19 cellular contexts compared by ENCODE assay signal in the genomic region with DNA sequence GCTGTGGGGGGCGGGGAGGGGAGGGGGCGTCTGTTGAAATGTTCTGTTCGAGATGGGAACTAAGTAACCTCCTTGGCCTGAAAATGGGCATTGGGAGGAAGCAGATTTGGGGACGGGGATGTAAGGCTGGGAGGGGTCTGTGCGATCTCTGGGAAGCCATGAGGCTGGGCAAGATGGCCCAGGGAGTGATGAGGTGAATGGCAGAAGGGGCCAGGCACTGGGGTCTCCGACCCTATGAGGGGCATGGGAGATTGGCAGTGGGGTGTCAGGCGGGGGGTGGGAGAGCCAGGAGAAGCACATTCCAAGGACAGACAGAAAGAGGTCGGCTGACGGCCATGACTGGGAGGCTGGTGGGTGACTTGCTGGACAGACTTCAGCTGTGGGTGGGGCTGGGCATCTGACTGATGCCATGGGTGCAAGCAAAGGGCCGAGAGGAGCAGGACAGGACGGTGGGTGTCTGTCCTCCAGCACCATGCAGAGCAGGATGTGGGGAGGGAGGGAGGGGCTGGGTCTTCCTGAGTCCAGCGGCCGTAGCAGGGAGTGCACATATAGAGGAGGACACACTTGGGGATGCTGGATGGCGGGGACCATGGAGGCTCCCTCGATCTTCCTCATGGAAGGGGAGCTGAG. TPM values are rescaled to one million over a fixed set of nuclear protein-coding genes. Genes with fewer than 3 reads are reported as not detected.
DNase-seq lines count a peak whose midpoint lies in the region; ATAC-seq, FAIRE-seq and TF ChIP-seq lines count a peak whose summit lies in the region.
"Had no signal": no experiment of that assay in that cellular context is flagged by ENCODE, and none has a peak within 500 bp of the region (broad histone marks: within the 10 kb centered on the region; RNA-seq: fewer than 3 reads in every experiment).

No MANE protein-coding gene starts in this region.

- intact Hi-C loops in heart left ventricle (cut with DNase I) (no loop called here), left cardiac atrium (cut with DNase I) (no loop called here), kidney (cut with DNase I) (no loop called here)

- peaks cover 0 to 6% (median 0%) of the 10 kb centered on the region in 12 donors for H3K4me1 ChIP-seq in heart left ventricle
- H3K4me1 ChIP-seq in kidney (ENCODE audit: control insufficient read depth in 1 of 2, insufficient read depth in 1 of 2, low read depth in 1 of 2, low read length in 2 of 2): peaks cover 5% of the 10 kb centered on the region in 2 donors

- peak overlapping the region; percentile 35 for H3K27ac Mint-ChIP-seq in osteocyte (ENCODE audit: unreplicated experiment)
- H3K27ac Mint-ChIP-seq in T-cell: peak overlapping the region in 1 of 2 donors; percentile 31

- H3K4me1 Mint-ChIP-seq in osteocyte (ENCODE audit: unreplicated experiment): peaks cover 35% of the 10 kb centered on the region
- H3K4me1 Mint-ChIP-seq in T-cell: peaks cover 9 to 12% (median 9%) of the 10 kb centered on the region in 3 donors

- H3K27ac ChIP-seq in heart left ventricle: no peak overlapping the region
- no peak overlapping the region for H3K27ac ChIP-seq in kidney (ENCODE audit: low read depth in 2 of 2, low read length in 2 of 2)
- H3K27ac ChIP-seq: PC-9 had no signal

- H3K4me3 Mint-ChIP-seq in osteocyte (ENCODE audit: unreplicated experiment): no peak overlapping the region
- no peak overlapping the region for H3K4me3 Mint-ChIP-seq in T-cell

- TF ChIP-seq CTCF in heart left ventricle (IDR thresholded peaks at IDR 0.05) (no peak), kidney (IDR thresholded peaks at IDR 0.05; ENCODE audit: borderline replicate concordance, extremely low read depth, insufficient read depth) (no peak), osteocyte (IDR thresholded peaks at IDR 0.05) (no peak)

- CTCF ChIA-PET in T-cell (lab: Charles Lee): no interaction called here

- POLR2A ChIA-PET in T-cell (lab: Charles Lee): no interaction called here

- H3K9ac ChIP-seq in kidney (ENCODE audit: low read length in 2 of 2): no peak overlapping the region

- H3K36me3 ChIP-seq in heart left ventricle: no peaks in the 10 kb centered on the region
- no peaks in the 10 kb centered on the region for H3K36me3 ChIP-seq in kidney (ENCODE audit: control insufficient read depth in 1 of 2, insufficient read depth in 2 of 2, low read length in 2 of 2)

- no peak for TF ChIP-seq POLR2A in heart left ventricle (IDR thresholded peaks at IDR 0.05)

- 65 to 72% (median 70%) methylated on average over 13 to 15 of the region's 15 CpGs for WGBS in heart left ventricle, 4 donors

- no peak for FAIRE-seq in kidney (lab: Jason Lieb, UNC)
- FAIRE-seq: A549, G401.6, GM12878 had no signal

- in situ Hi-C loops in G401 (cut with HindIII; ENCODE audit: low sequenced_read_pairs): no loop called here

- H3K27me3 ChIP-seq in heart left ventricle: no peaks in the 10 kb centered on the region

- H3K9me3 ChIP-seq in heart left ventricle: peaks cover 0 to 7% (median 0%) of the 10 kb centered on the region in 12 donors
- H3K9me3 ChIP-seq in kidney (ENCODE audit: control insufficient read depth in 1 of 2, low read length in 2 of 2): no peaks in the 10 kb centered on the region

- no peaks in the 10 kb centered on the region for H3K27me3 Mint-ChIP-seq in osteocyte (ENCODE audit: unreplicated experiment)
- peaks cover 6 to 24% of the 10 kb centered on the region in 2 donors for H3K27me3 Mint-ChIP-seq in T-cell

- peaks cover 6% of the 10 kb centered on the region for H3K9me3 Mint-ChIP-seq in osteocyte (ENCODE audit: unreplicated experiment)
- H3K9me3 Mint-ChIP-seq in T-cell: no peaks in the 10 kb centered on the region

- ATAC-seq in heart left ventricle (no peak), left cardiac atrium (no peak), T-cell (replicated peaks in 1 of 4) (no peak)
- ATAC-seq: A549, GM12878 had no signal

- DNase-seq in heart left ventricle (peak in 4 of 5 donors; percentile 4 to 51 (median 17)), left cardiac atrium (no peak), kidney (peak; percentile 62), osteocyte (ENCODE audit: extremely low spot score, unreplicated experiment) (no peak), G401 (ENCODE audit: low spot score) (no peak), putamen (ENCODE audit: low spot score) (no peak), T-cell (no peak)
- DNase-seq in central memory CD4-positive, alpha-beta T cell: no peak
- DNase-seq: C1 segment of cervical spinal cord, DMS79 treated with DMSO at 0.1 percent for 48 hours, KBM-7, NCI-H1417 treated with DMSO at 0.1 percent for 48 hours, NCI-H2029 treated with DMSO at 0.1 percent for 48 hours, NCI-H510A, NCI-H82, PC-9 had no signal

- H3K4me3 ChIP-seq in heart left ventricle: no peak overlapping the region
- no peak overlapping the region for H3K4me3 ChIP-seq in kidney (ENCODE audit: low read length in 2 of 2)
- H3K4me3 ChIP-seq: A549, GM12878, PC-9 had no signal

- H3K36me3 Mint-ChIP-seq in osteocyte (ENCODE audit: unreplicated experiment) (peaks cover 5% of the 10 kb centered on the region), T-cell (no peaks in the 10 kb centered on the region)

RNA-seq across cellular contexts. Expression of a gene that starts 30.0 kb away (rescaled TPM):
- total RNA-seq in heart left ventricle: 100 to 1,000 TPM in 2 of 9 donors, 10 to 100 TPM in 7; 31.7 to 109 (median 59.0) TPM
- polyA plus RNA-seq in heart left ventricle: 10 to 100 TPM; 38.9 to 65.6 TPM
- total RNA-seq in left cardiac atrium: 100 to 1,000 TPM in 1 of 2 donors, 10 to 100 TPM in 1; 53.4 to 104 TPM
- total RNA-seq in kidney: 316 TPM
- polyA plus RNA-seq in kidney (ENCODE audit: insufficient read depth, low read depth, low replicate concordance): 150 TPM
- total RNA-seq in osteocyte: 515 and 555 TPM in 2 replicates
- 353 and 524 TPM in 2 replicates for total RNA-seq in G401 (2014; rRNA removed; shearing (Covaris generic))
- 10 to 100 TPM in 3 of 5 donors, 1 to 10 TPM in 2; 7.2 to 53.8 (median 10.5) TPM for total RNA-seq in T-cell

Comparison
In these comparisons a context has a peak if more than half of its experiments do, and no peak if none do; other contexts are left out.
1. DNase-seq: peak in heart left ventricle (4 of 5) and kidney (single experiment); none in left cardiac atrium (single experiment), osteocyte (single experiment), central memory CD4-positive, alpha-beta T cell (single experiment), G401 (single experiment), putamen (single experiment) and T-cell (0 of 34).